In the genomic region with DNA sequence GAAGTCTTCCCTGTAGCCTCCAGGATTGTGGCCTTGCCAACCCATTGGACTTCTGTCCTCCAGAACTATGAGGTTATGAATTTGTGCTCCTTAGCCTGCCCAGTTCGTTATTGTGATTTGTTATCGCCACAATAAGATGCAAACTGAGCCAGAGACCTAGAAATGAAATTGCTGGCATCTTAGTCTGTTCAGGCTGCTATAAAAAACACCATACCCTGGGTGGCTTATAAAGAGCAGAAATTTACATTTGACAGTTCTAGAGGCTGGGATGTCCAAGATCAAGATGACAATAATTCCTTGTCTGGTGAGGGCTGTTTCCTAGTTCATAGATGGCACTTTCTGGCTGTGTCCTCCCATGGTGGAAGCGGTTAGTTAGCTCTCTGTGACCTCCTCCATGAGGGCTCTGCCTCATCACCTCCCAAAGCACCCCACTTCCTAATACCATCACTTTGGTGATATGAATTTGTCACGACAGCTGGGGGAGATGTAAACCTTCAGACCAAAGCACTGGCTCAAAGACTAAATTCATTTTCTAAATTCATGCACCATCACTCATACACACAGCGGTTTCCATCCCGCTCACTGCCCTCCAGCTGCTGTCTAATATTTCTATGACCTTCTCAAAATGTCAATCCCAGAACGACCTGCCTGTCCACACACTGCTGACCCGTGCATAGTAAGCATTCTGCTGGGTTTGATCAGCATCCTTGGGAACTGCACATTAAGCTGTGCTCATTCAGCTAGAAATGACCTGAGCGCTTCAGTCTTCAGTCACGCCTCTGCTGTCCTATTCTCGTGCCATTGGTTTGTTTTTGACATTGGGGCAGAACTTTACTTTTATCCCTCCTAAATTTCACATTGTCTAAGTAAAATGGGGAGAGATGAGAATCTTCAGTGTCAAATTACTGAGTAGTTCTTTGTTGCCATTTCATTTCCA, we compare ENCODE assay signal across 19 cellular contexts. TPM values are rescaled to one million over a fixed set of nuclear protein-coding genes. Genes with fewer than 3 reads are reported as not detected.
DNase-seq lines count a peak whose midpoint lies in the region; ATAC-seq, FAIRE-seq and TF ChIP-seq lines count a peak whose summit lies in the region.
"Had no signal": no experiment of that assay in that cellular context is flagged by ENCODE, and none has a peak within 500 bp of the region (broad histone marks: within the 10 kb centered on the region; RNA-seq: fewer than 3 reads in every experiment).

No MANE protein-coding gene starts in this region.

- H3K27ac Mint-ChIP-seq in astrocyte (ENCODE audit: unreplicated experiment) = no peak overlapping the region

- H2AFZ ChIP-seq in astrocyte (ENCODE audit: low read depth, low read length) = no peak overlapping the region
- H2AFZ ChIP-seq in trophoblast cell (ENCODE audit: insufficient read depth, low read length, poor library complexity) = no peak overlapping the region

- H3K4me1 ChIP-seq in BLaER1 (peaks cover 91% of the 10 kb centered on the region), astrocyte (ENCODE audit: insufficient read depth, low read length) (no peaks in the 10 kb centered on the region), trophoblast cell (ENCODE audit: control insufficient read depth in 1 of 2, insufficient read depth in 2 of 2, low read length in 2 of 2) (no peaks in the 10 kb centered on the region), thyroid gland (no peaks in the 10 kb centered on the region)

- H3K9me3 ChIP-seq in BLaER1 = peaks cover 8% of the 10 kb centered on the region; the same call in 1 of the 2 replicates
- H3K9me3 ChIP-seq in astrocyte (ENCODE audit: insufficient read depth, low read depth, low read length) = no peaks in the 10 kb centered on the region
- peaks cover 2% of the 10 kb centered on the region for H3K9me3 ChIP-seq in trophoblast cell (ENCODE audit: insufficient read depth, low read depth, low read length)
- no peaks in the 10 kb centered on the region for H3K9me3 ChIP-seq in thyroid gland

- H3K9ac ChIP-seq in BLaER1 = no peak overlapping the region
- no peak overlapping the region for H3K9ac ChIP-seq in astrocyte (ENCODE audit: low read length)
- peak overlapping the region; percentile 19 for H3K9ac ChIP-seq in trophoblast cell (ENCODE audit: low read length)

- no peak overlapping the region for H2BK12ac ChIP-seq in trophoblast cell (ENCODE audit: low read length)

- no peaks in the 10 kb centered on the region for H3K79me2 ChIP-seq in astrocyte (ENCODE audit: insufficient read depth, low read length)
- H3K79me2 ChIP-seq in trophoblast cell (ENCODE audit: control insufficient read depth, insufficient read depth, low read length, poor library complexity) = no peaks in the 10 kb centered on the region

- H3K4me3 Mint-ChIP-seq in astrocyte (ENCODE audit: unreplicated experiment) = no peak overlapping the region

- H3K23ac ChIP-seq in trophoblast cell (ENCODE audit: low read length) = no peak overlapping the region

- no peak overlapping the region for H2BK5ac ChIP-seq in trophoblast cell (ENCODE audit: low read depth, low read length, poor library complexity)

- no peak for ATAC-seq in GM18870 (IDR thresholded peaks at IDR 0.05; ENCODE audit: unreplicated experiment)
- no peak for ATAC-seq in HG03175 (IDR thresholded peaks at IDR 0.05; ENCODE audit: unreplicated experiment)
- ATAC-seq: GM12878, SK-N-SH treated with all-trans-retinoic acid at 6 μM for 48 hours had no signal

- no peak overlapping the region for H2BK120ac ChIP-seq in trophoblast cell (ENCODE audit: insufficient read depth, low read length, poor library complexity)

- H3K36me3 ChIP-seq in BLaER1 (no peaks in the 10 kb centered on the region), astrocyte (ENCODE audit: insufficient read depth, low read length) (no peaks in the 10 kb centered on the region), trophoblast cell (ENCODE audit: control insufficient read depth in 1 of 2, insufficient read depth in 2 of 2, low read length in 2 of 2) (no peaks in the 10 kb centered on the region), thyroid gland (no peaks in the 10 kb centered on the region)

- H3K4me2 ChIP-seq in BLaER1 (peak overlapping the region; percentile 68), astrocyte (ENCODE audit: low read length) (no peak overlapping the region), trophoblast cell (ENCODE audit: low read length) (no peak overlapping the region)

- no peak overlapping the region for H4K91ac ChIP-seq in trophoblast cell (ENCODE audit: low read depth, low read length)

- H3K4me1 Mint-ChIP-seq in astrocyte (ENCODE audit: low read depth, unreplicated experiment) = no peaks in the 10 kb centered on the region

- no peak overlapping the region for H3K4ac ChIP-seq in trophoblast cell (ENCODE audit: low read depth, low read length)

- H3K14ac ChIP-seq in trophoblast cell (ENCODE audit: low read length) = no peak overlapping the region

- no peaks in the 10 kb centered on the region for H3K36me3 Mint-ChIP-seq in astrocyte (ENCODE audit: low read depth, unreplicated experiment)

- DNase-seq in HCEC 1CT = peak; percentile 46
- peak; percentile 14 for DNase-seq in astrocyte (ENCODE audit: low read depth)
- no peak for DNase-seq in trophoblast cell
- no peak for DNase-seq in thyroid gland
- DNase-seq: AML-193, NCI-H1092, NCI-H1436, NCI-H187 treated with DMSO at 0.1 percent for 48 hours, NCI-H2107, NCI-H510A, SIG-M5 had no signal

- no peak overlapping the region for H4K8ac ChIP-seq in trophoblast cell (ENCODE audit: low read depth, low read length)

- no peak for TF ChIP-seq POLR2A in thyroid gland (IDR thresholded peaks at IDR 0.05)

- no peak overlapping the region for H4K12ac ChIP-seq in trophoblast cell (ENCODE audit: low read depth, low read length)

- peaks cover 28% of the 10 kb centered on the region for H3K27me3 Mint-ChIP-seq in astrocyte (ENCODE audit: low read depth, unreplicated experiment)

- H4K20me1 ChIP-seq in BLaER1 = no peaks in the 10 kb centered on the region
- no peaks in the 10 kb centered on the region for H4K20me1 ChIP-seq in astrocyte (ENCODE audit: insufficient read depth, low read length)

- H3K18ac ChIP-seq in trophoblast cell (ENCODE audit: low read length) = no peak overlapping the region

- no peak for TF ChIP-seq CTCF in astrocyte (IDR thresholded peaks at IDR 0.05; ENCODE audit: insufficient read depth, low read depth, low read length)
- TF ChIP-seq CTCF in thyroid gland (IDR thresholded peaks at IDR 0.05) = no peak

- H3K9me3 Mint-ChIP-seq in astrocyte (ENCODE audit: unreplicated experiment) = peaks cover 3% of the 10 kb centered on the region

- H3K27me3 ChIP-seq in BLaER1 (no peaks in the 10 kb centered on the region), astrocyte (ENCODE audit: insufficient read depth, low read length) (peaks cover 5% of the 10 kb centered on the region), trophoblast cell (ENCODE audit: insufficient read depth, low read length) (no peaks in the 10 kb centered on the region), thyroid gland (no peaks in the 10 kb centered on the region)

- H3K27ac ChIP-seq in BLaER1 (no peak overlapping the region), astrocyte (ENCODE audit: low read depth, low read length) (no peak overlapping the region), trophoblast cell (ENCODE audit: low read depth, low read length) (no peak overlapping the region), thyroid gland (no peak overlapping the region)

- intact Hi-C loops in thyroid gland (cut with DNase I) = no loop called here

- WGBS in trophoblast cell (ENCODE audit: extremely low coverage, insufficient coverage, insufficient read length) = no CpG with 5 or more reads among the region's 11 CpGs
- 70 to 80% methylated on average over 11 of the region's 11 CpGs for WGBS in thyroid gland, 2 donors

- no peak for FAIRE-seq in astrocyte (lab: Jason Lieb, UNC)
- FAIRE-seq: D721Med, GM12878, GM18507, GM19239 had no signal

- no peaks in the 10 kb centered on the region for H3K79me1 ChIP-seq in trophoblast cell (ENCODE audit: low read length)

- H2AK5ac ChIP-seq in trophoblast cell (ENCODE audit: low read length) = no peak overlapping the region

- H3K4me3 ChIP-seq in BLaER1 (no peak overlapping the region), astrocyte (ENCODE audit: insufficient read depth, low read depth, low read length) (no peak overlapping the region), trophoblast cell (ENCODE audit: low read depth, low read length) (no peak overlapping the region), thyroid gland (replicated peaks in 1 of 3) (no peak overlapping the region)
- H3K4me3 ChIP-seq: GM12878 had no signal

RNA-seq across cellular contexts. Expression of a gene that starts 36.6 kb away (rescaled TPM):
- total RNA-seq in astrocyte = 2.5 and 3.6 TPM in 2 replicates
- polyA plus RNA-seq in trophoblast cell (2013) = 6.2 and 6.5 TPM in 2 replicates
- 1 to 10 TPM; 1.5 to 5.8 (median 3.4) TPM for total RNA-seq in thyroid gland

Comparison
In these comparisons a context has a peak if more than half of its experiments do, and no peak if none do; other contexts are left out.
1. DNase-seq: peak in HCEC 1CT (single experiment) and astrocyte (single experiment); none in trophoblast cell (0 of 2) and thyroid gland (0 of 2).